Comparison of ENCODE assay signal across 20 cellular contexts in the genomic region with DNA sequence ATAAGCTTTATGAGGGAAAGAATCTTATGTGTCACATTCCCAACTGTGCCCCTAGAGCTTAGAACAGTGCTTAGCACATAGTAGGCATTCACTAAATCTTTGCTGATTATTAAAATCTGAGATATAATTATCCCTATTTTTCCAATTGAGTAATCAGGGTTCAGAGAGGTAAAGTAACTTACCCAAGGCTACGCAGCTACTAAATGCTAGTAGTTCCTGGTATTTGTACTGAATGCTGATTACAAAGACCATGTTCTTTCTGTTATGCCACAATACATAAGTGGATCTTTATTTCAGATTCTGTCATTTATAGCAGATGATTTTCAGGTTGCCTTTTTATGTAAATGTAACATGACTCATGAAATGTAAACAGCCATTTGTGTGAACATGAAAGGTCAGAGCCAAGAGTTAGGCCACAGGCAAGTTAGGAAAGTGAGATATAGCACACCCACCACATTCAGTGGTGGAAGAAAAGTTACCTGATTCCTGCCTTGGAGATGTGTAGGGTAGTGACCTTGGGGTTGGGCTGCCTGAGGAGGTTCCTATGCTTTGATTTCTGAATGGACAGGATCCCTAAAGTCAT.
DNase-seq lines count a peak whose midpoint lies in the region; ATAC-seq, FAIRE-seq and TF ChIP-seq lines count a peak whose summit lies in the region.
"Had no signal": no experiment of that assay in that cellular context is flagged by ENCODE, and none has a peak within 500 bp of the region (broad histone marks: within the 10 kb centered on the region; RNA-seq: fewer than 3 reads in every experiment).

No MANE protein-coding gene starts in this region.

- H3K4me3 ChIP-seq in MG63 = no peak overlapping the region
- H3K4me3 ChIP-seq in endothelial cell of umbilical vein (replicated peaks in 1 of 3; ENCODE audit: insufficient read depth in 1 of 3, low read depth in 1 of 3, low read length in 3 of 3) = no peak overlapping the region
- H3K4me3 ChIP-seq in mesenchymal stem cell (ENCODE audit: insufficient read depth in 1 of 2, low read depth in 1 of 2, low read length in 2 of 2) = no peak overlapping the region
- H3K4me3 ChIP-seq in thyroid gland (replicated peaks in 1 of 3) = no peak overlapping the region
- H3K4me3 ChIP-seq: hepatocyte, smooth muscle cell, thoracic aorta had no signal

- H2BK5ac ChIP-seq in mesenchymal stem cell (ENCODE audit: low read depth, low read length, poor library complexity, severe bottlenecking) = no peak overlapping the region

- H2AK5ac ChIP-seq in mesenchymal stem cell (ENCODE audit: low read length, severe bottlenecking) = no peak overlapping the region

- H3K27me3 ChIP-seq in MG63 = no peaks in the 10 kb centered on the region
- H3K27me3 ChIP-seq in endothelial cell of umbilical vein (ENCODE audit: control insufficient read depth in 2 of 2, insufficient read depth in 2 of 2, low read length in 2 of 2) = no peaks in the 10 kb centered on the region
- H3K27me3 ChIP-seq in mesenchymal stem cell (ENCODE audit: control insufficient read depth in 1 of 2, insufficient read depth in 1 of 2, low read length in 2 of 2) = no peaks in the 10 kb centered on the region
- no peaks in the 10 kb centered on the region for H3K27me3 ChIP-seq in thyroid gland
- H3K27me3 ChIP-seq: hepatocyte had no signal

- ATAC-seq in HG03196 (IDR thresholded peaks at IDR 0.05; ENCODE audit: unreplicated experiment) = no peak

- peaks cover 4% of the 10 kb centered on the region for H3K4me1 ChIP-seq in endothelial cell of umbilical vein (ENCODE audit: control insufficient read depth, extremely low read depth, insufficient read depth, low read length)
- peaks cover 1% of the 10 kb centered on the region for H3K4me1 ChIP-seq in mesenchymal stem cell (ENCODE audit: control insufficient read depth, insufficient read depth, low read depth, low read length)
- H3K4me1 ChIP-seq in thyroid gland = peaks cover 28 to 46% of the 10 kb centered on the region in 2 donors

- no peak overlapping the region for H4K8ac ChIP-seq in mesenchymal stem cell (ENCODE audit: low read length)

- no peak overlapping the region for H2BK120ac ChIP-seq in mesenchymal stem cell (ENCODE audit: low read depth, low read length)

- H3K9ac ChIP-seq in endothelial cell of umbilical vein (replicated peaks; ENCODE audit: extremely low read depth, insufficient read depth, low read length) (no peak overlapping the region), mesenchymal stem cell (ENCODE audit: low read length) (no peak overlapping the region)

- FAIRE-seq in endothelial cell of umbilical vein (lab: Jason Lieb, UNC) (peak; percentile 56), frontal cortex (lab: Jason Lieb, UNC) (no peak)
- FAIRE-seq: A204.1, TTC549 had no signal

- CTCF ChIA-PET in endothelial cell of umbilical vein (lab: Charles Lee) = interaction anchor here (1.2 to 2.2 kb wide), 2 partner anchors 13 to 231 kb away, joined by 3 to 5 read pairs; no protein-coding TSS in a partner anchor

- TF ChIP-seq CTCF in endothelial cell of umbilical vein (IDR thresholded peaks at IDR 0.05; ENCODE audit: extremely low read depth in 1 of 2, insufficient read depth in 1 of 2, low read depth in 1 of 2, low read length in 2 of 2) (no peak), thyroid gland (IDR thresholded peaks at IDR 0.05) (no peak)

- WGBS in mesenchymal stem cell = no CpG with 5 or more reads among the region's 1 CpG
- 95 to 100% methylated on average over 1 of the region's 1 CpG for WGBS in thyroid gland, 2 donors

- H3K79me1 ChIP-seq in mesenchymal stem cell (replicated peaks; ENCODE audit: low read length, poor library complexity, severe bottlenecking) = peaks cover 15% of the 10 kb centered on the region

- BruUV-seq in endothelial cell of umbilical vein (replicated peaks; lab: Mats Ljungman, UMichigan) = no TSS peak

- H3K23ac ChIP-seq in mesenchymal stem cell (ENCODE audit: low read length in 2 of 2) = no peak overlapping the region

- H3K79me2 ChIP-seq in endothelial cell of umbilical vein (ENCODE audit: control insufficient read depth, insufficient read depth, low read length) = peaks cover 15% of the 10 kb centered on the region

- H3K4me2 ChIP-seq in endothelial cell of umbilical vein (ENCODE audit: insufficient read depth, low read length) = no peak overlapping the region
- no peak overlapping the region for H3K4me2 ChIP-seq in mesenchymal stem cell (ENCODE audit: low read length, poor library complexity, severe bottlenecking)
- H3K4me2 ChIP-seq: hepatocyte, smooth muscle cell had no signal

- intact Hi-C loops in endothelial cell of umbilical vein (cut with micrococcal nuclease) = no loop called here
- intact Hi-C loops in thyroid gland (cut with DNase I) = no loop called here

- no peak overlapping the region for H2BK12ac ChIP-seq in mesenchymal stem cell (ENCODE audit: low read length in 2 of 2)

- H2AFZ ChIP-seq in endothelial cell of umbilical vein (ENCODE audit: low read depth, low read length) (no peak overlapping the region), mesenchymal stem cell (ENCODE audit: low read depth, low read length) (no peak overlapping the region)
- H2AFZ ChIP-seq: hepatocyte had no signal

- H3K14ac ChIP-seq in mesenchymal stem cell (ENCODE audit: low read length in 2 of 2) = no peak overlapping the region

- no peaks in the 10 kb centered on the region for H4K20me1 ChIP-seq in endothelial cell of umbilical vein (replicated peaks; ENCODE audit: control insufficient read depth, extremely low read depth, insufficient read depth, low read length)

- dilution Hi-C loops in endothelial cell of umbilical vein (cut with MboI; ENCODE audit: extremely low pct_ligation_motif_present, low sequenced_read_pairs) = no loop called here

- H4K91ac ChIP-seq in mesenchymal stem cell (ENCODE audit: low read length) = no peak overlapping the region

- H3K27ac ChIP-seq in endothelial cell of umbilical vein (ENCODE audit: insufficient read depth, low read depth, low read length) (no peak overlapping the region), mesenchymal stem cell (ENCODE audit: low read length, poor library complexity, severe bottlenecking) (no peak overlapping the region), thyroid gland (no peak overlapping the region)
- H3K27ac ChIP-seq: hepatocyte, thoracic aorta had no signal

- no peaks in the 10 kb centered on the region for H3K9me1 ChIP-seq in endothelial cell of umbilical vein (replicated peaks; ENCODE audit: control insufficient read depth, extremely low read depth, insufficient read depth, low read length)

- DNase-seq in NCI-H2029 (lab: John Stamatoyannopoulos, UW) (peak; percentile 35), NCI-H2029 treated with DMSO at 0.1 percent for 48 hours (lab: John Stamatoyannopoulos, UW) (no peak), MG63 (peak; percentile 39), endothelial cell of umbilical vein (ENCODE audit: low read depth, low spot score) (peak; percentile 25), mesenchymal stem cell (peak; percentile 59), frontal cortex (ENCODE audit: low spot score in 2 of 2) (no peak), thyroid gland (no peak)
- DNase-seq: activated naive CD4-positive, alpha-beta T cell; caudate nucleus; COR-L47; endodermal cell; NCI-H1417 treated with DMSO at 0.1 percent for 48 hours; NCI-H748 treated with DMSO at 0.1 percent for 48 hours; SHP77 treated with DMSO at 0.1 percent for 48 hours had no signal

- POLR2A ChIA-PET in endothelial cell of umbilical vein (lab: Charles Lee) = no interaction called here

- no peak overlapping the region for H2BK15ac ChIP-seq in mesenchymal stem cell (ENCODE audit: low read depth, poor library complexity, severe bottlenecking)

- H3K4ac ChIP-seq in mesenchymal stem cell (ENCODE audit: low read depth in 1 of 2, low read length in 2 of 2) = no peak overlapping the region

- TF ChIP-seq POLR2A in endothelial cell of umbilical vein (IDR thresholded peaks at IDR 0.05; ENCODE audit: low read depth, low read length) (no peak), thyroid gland (IDR thresholded peaks at IDR 0.05) (no peak)

- no peaks in the 10 kb centered on the region; the same call in 1 of the 2 replicates for H3K36me3 ChIP-seq in MG63
- no peaks in the 10 kb centered on the region for H3K36me3 ChIP-seq in endothelial cell of umbilical vein (ENCODE audit: control insufficient read depth in 2 of 2, extremely low read depth in 1 of 2, insufficient read depth in 2 of 2, low read length in 2 of 2)
- H3K36me3 ChIP-seq in mesenchymal stem cell (ENCODE audit: control insufficient read depth in 1 of 2, insufficient read depth in 2 of 2, low read depth in 1 of 2, low read length in 2 of 2) = no peaks in the 10 kb centered on the region
- no peaks in the 10 kb centered on the region for H3K36me3 ChIP-seq in thyroid gland
- H3K36me3 ChIP-seq: thoracic aorta had no signal

- no peaks in the 10 kb centered on the region for H3K9me3 ChIP-seq in MG63
- no peaks in the 10 kb centered on the region for H3K9me3 ChIP-seq in endothelial cell of umbilical vein (replicated peaks; ENCODE audit: control insufficient read depth, insufficient read depth, low read length)
- H3K9me3 ChIP-seq in mesenchymal stem cell (ENCODE audit: control insufficient read depth, low read length) = no peaks in the 10 kb centered on the region
- H3K9me3 ChIP-seq in thyroid gland = no peaks in the 10 kb centered on the region
- H3K9me3 ChIP-seq: thoracic aorta had no signal

- no peak overlapping the region for H3K18ac ChIP-seq in mesenchymal stem cell (ENCODE audit: low read depth in 1 of 2, low read length in 2 of 2)

TF ChIP-seq in endothelial cell of umbilical vein, 7 proteins besides CTCF, POLR2A, EP300 and RAD21:
- no peak for TF ChIP-seq EZH2 (IDR thresholded peaks at IDR 0.05; ENCODE audit: borderline replicate concordance, low read depth, low read length, severe bottlenecking)
- TF ChIP-seq MYC (IDR thresholded peaks at IDR 0.05; ENCODE audit: low read depth, low read length) = no peak
- no peak for TF ChIP-seq JUN (IDR thresholded peaks at IDR 0.05; ENCODE audit: borderline replicate concordance, insufficient read depth, insufficient read length, low read depth)
- TF ChIP-seq, protein P1, sequence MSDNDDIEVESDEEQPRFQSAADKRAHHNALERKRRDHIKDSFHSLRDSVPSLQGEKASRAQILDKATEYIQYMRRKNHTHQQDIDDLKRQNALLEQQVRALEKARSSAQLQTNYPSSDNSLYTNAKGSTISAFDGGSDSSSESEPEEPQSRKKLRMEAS (IDR thresholded peaks at IDR 0.05; ENCODE audit: insufficient read depth, insufficient read length) = no peak
- TF ChIP-seq FOS (IDR thresholded peaks at IDR 0.05; ENCODE audit: borderline replicate concordance, insufficient read depth, low read length) = no peak

Comparison
In these comparisons a context has a peak if more than half of its experiments do, and no peak if none do; other contexts are left out.
1. DNase-seq: peak in NCI-H2029 (single experiment), MG63 (single experiment), endothelial cell of umbilical vein (single experiment) and mesenchymal stem cell (single experiment); none in NCI-H2029 treated with DMSO at 0.1 percent for 48 hours (single experiment), frontal cortex (0 of 2) and thyroid gland (0 of 2).